Comparison of ENCODE assay signal across 21 cellular contexts in genomic region chr5:158054388-158055092, GRCh38.
DNase-seq lines count a peak whose midpoint lies in the region; ATAC-seq and TF ChIP-seq lines count a peak whose summit lies in the region.
"Had no signal": no experiment of that assay in that cellular context is flagged by ENCODE, and none has a peak within 500 bp of the region (broad histone marks: within the 10 kb centered on the region; RNA-seq: fewer than 3 reads in every experiment).

No MANE protein-coding gene starts in this region.

- no peaks in the 10 kb centered on the region for H3K36me3 ChIP-seq in GM23338 (ENCODE audit: insufficient read depth)
- no peaks in the 10 kb centered on the region for H3K36me3 ChIP-seq in RWPE2 (ENCODE audit: low read depth)
- H3K36me3 ChIP-seq: brain microvascular endothelial cell, gastroesophageal sphincter, left lung had no signal

- H3K27me3 Mint-ChIP-seq in GM23338 (ENCODE audit: insufficient read depth, low read depth, poor library complexity) = no peaks in the 10 kb centered on the region

- H3K79me2 ChIP-seq in GM23338 (replicated peaks; ENCODE audit: insufficient read depth) = no peaks in the 10 kb centered on the region

- no peaks in the 10 kb centered on the region for H3K27me3 ChIP-seq in GM23338 (ENCODE audit: insufficient read depth)
- no peaks in the 10 kb centered on the region for H3K27me3 ChIP-seq in RWPE2 (ENCODE audit: insufficient read depth, poor library complexity, severe bottlenecking)
- H3K27me3 ChIP-seq: brain microvascular endothelial cell, gastroesophageal sphincter, left lung had no signal

- H3K4me3 ChIP-seq in GM23338 (no peak overlapping the region), RWPE2 (ENCODE audit: severe bottlenecking) (no peak overlapping the region), fibroblast of the aortic adventitia (ENCODE audit: low read depth, low read length) (no peak overlapping the region), retinal pigment epithelial cell (ENCODE audit: low read length) (no peak overlapping the region)
- H3K4me3 ChIP-seq: gastroesophageal sphincter, left lung had no signal

- no peaks in the 10 kb centered on the region for H3K36me3 Mint-ChIP-seq in GM23338 (ENCODE audit: low read depth)
- H3K36me3 Mint-ChIP-seq: activated naive CD4-positive, alpha-beta T cell treated with anti-CD3 and anti-CD28 coated beads, Interleukin-2, amount 50 U/mL, for 72 hours had no signal

- no peak overlapping the region for H3K4me3 Mint-ChIP-seq in GM23338
- H3K4me3 Mint-ChIP-seq: activated CD8-positive, alpha-beta T cell treated with anti-CD3 and anti-CD28 coated beads, Interleukin-2, amount 10 ng/mL, durations not matched to agents 7 days and 5 days; activated T-cell treated with anti-CD3 and anti-CD28 coated beads, Interleukin-2, amount 50 U/mL, for 4 hours had no signal

- no peak for ATAC-seq in GM23338
- peak; percentile 54 for ATAC-seq in RWPE2 (ENCODE audit: low read depth)
- ATAC-seq in GM21786 (IDR thresholded peaks at IDR 0.05; ENCODE audit: unreplicated experiment) = no peak
- ATAC-seq: activated CD8-positive, alpha-beta T cell treated with anti-CD3 and anti-CD28 coated beads, Interleukin-2, amount 10 ng/mL, durations not matched to agents 7 days and 5 days; activated naive CD4-positive, alpha-beta T cell treated with anti-CD3 and anti-CD28 coated beads, Interleukin-2, amount 50 U/mL, for 72 hours; activated T-cell treated with anti-CD3 and anti-CD28 coated beads, Interleukin-2, amount 50 U/mL, for 4 hours; gastroesophageal sphincter; left lung; Right ventricle myocardium inferior had no signal

- no peaks in the 10 kb centered on the region for H3K9me2 ChIP-seq in GM23338 (ENCODE audit: insufficient read depth)

- H3K27ac Mint-ChIP-seq in GM23338 = no peak overlapping the region
- H3K27ac Mint-ChIP-seq: activated CD8-positive, alpha-beta T cell treated with anti-CD3 and anti-CD28 coated beads, Interleukin-2, amount 10 ng/mL, durations not matched to agents 7 days and 5 days had no signal

- H3K4me1 Mint-ChIP-seq in GM23338 = peaks cover 5% of the 10 kb centered on the region

- H3F3A ChIP-seq in GM23338 (replicated peaks; ENCODE audit: low read depth) = no peaks in the 10 kb centered on the region

- no peaks in the 10 kb centered on the region for H3K9me3 Mint-ChIP-seq in GM23338
- H3K9me3 Mint-ChIP-seq: activated naive CD4-positive, alpha-beta T cell treated with anti-CD3 and anti-CD28 coated beads, Interleukin-2, amount 50 U/mL, for 72 hours; activated T-cell treated with anti-CD3 and anti-CD28 coated beads, Interleukin-2, amount 50 U/mL, for 4 hours had no signal

- DNase-seq in GM23338 (ENCODE audit: low spot score) = no peak
- no peak for DNase-seq in RWPE2 (ENCODE audit: low spot score)
- DNase-seq in fibroblast of the aortic adventitia (ENCODE audit: low read depth) = peak; percentile 62
- DNase-seq in retinal pigment epithelial cell (ENCODE audit: low read depth) = peak; percentile 63
- no peak for DNase-seq in activated CD4-positive, CD25-positive, alpha-beta regulatory T cell (lab: John Stamatoyannopoulos, UW)
- DNase-seq in NCI-H1694 treated with DMSO at 0.1 percent for 48 hours (lab: John Stamatoyannopoulos, UW) = no peak
- DNase-seq: activated CD8-positive, alpha-beta T cell treated with anti-CD3 and anti-CD28 coated beads, Interleukin-2, amount 10 ng/mL, durations not matched to agents 7 days and 5 days; activated T-cell treated with anti-CD3 and anti-CD28 coated beads, Interleukin-2, amount 50 U/mL, for 4 hours; brain microvascular endothelial cell; Caco-2; cortex of kidney; GDM1; left lung; NCI-H345; nucleus accumbens; stimulated activated CD4-positive, alpha-beta T cell treated with anti-CD3 and anti-CD28 coated beads, Interleukin-4, amount 100 ng/mL, for 1 hour; T-helper 1 cell had no signal

- H3K4me1 ChIP-seq in GM23338 (ENCODE audit: insufficient read depth) = no peaks in the 10 kb centered on the region
- H3K4me1 ChIP-seq in RWPE2 (ENCODE audit: insufficient read depth, poor library complexity, severe bottlenecking) = peaks cover 77% of the 10 kb centered on the region
- H3K4me1 ChIP-seq: Caco-2 had no signal

- H3K27ac ChIP-seq in GM23338 (ENCODE audit: low read depth) (no peak overlapping the region), RWPE2 (ENCODE audit: poor library complexity, severe bottlenecking) (peak overlapping the region; percentile 81)
- H3K27ac ChIP-seq: brain microvascular endothelial cell, gastroesophageal sphincter, left lung had no signal

- 0 out of 2 replicates have a peak overlapping the region, but pooled peaks have one; percentile 43 for H2AFZ ChIP-seq in GM23338

- no peaks in the 10 kb centered on the region for H4K20me1 ChIP-seq in GM23338 (replicated peaks; ENCODE audit: insufficient read depth)

- H3K9me3 ChIP-seq in RWPE2 (ENCODE audit: severe bottlenecking) = no peaks in the 10 kb centered on the region
- H3K9me3 ChIP-seq: Caco-2, gastroesophageal sphincter, left lung had no signal

- no peak overlapping the region for H3K4me2 ChIP-seq in GM23338

- TF ChIP-seq CTCF in GM23338 (conservative IDR thresholded peaks at IDR 0.05; ENCODE audit: low read depth in 2 of 2) (no peak), RWPE2 (IDR thresholded peaks at IDR 0.05; ENCODE audit: poor library complexity, severe bottlenecking) (no peak), fibroblast of the aortic adventitia (IDR thresholded peaks at IDR 0.05; ENCODE audit: insufficient read depth, low read length) (no peak), retinal pigment epithelial cell (conservative IDR thresholded peaks at IDR 0.05; ENCODE audit: low read depth, low read length) (no peak)

TF ChIP-seq in GM23338, 12 proteins besides CTCF, POLR2A, EP300 and RAD21 (continues in another document):
- TF ChIP-seq NANOG (IDR thresholded peaks at IDR 0.05; ENCODE audit: borderline replicate concordance) (no peak), STAT1 (IDR thresholded peaks at IDR 0.05; ENCODE audit: unreplicated experiment) (no peak), JUNB (IDR thresholded peaks at IDR 0.05; ENCODE audit: unreplicated experiment) (no peak), ZNF462 (CRISPR knock-in tag; IDR thresholded peaks at IDR 0.05) (no peak), POLR2AphosphoS5 (IDR thresholded peaks at IDR 0.05; ENCODE audit: low read depth) (no peak)

Comparison
In these comparisons a context has a peak if more than half of its experiments do, and no peak if none do; other contexts are left out.
1. DNase-seq: peak in fibroblast of the aortic adventitia (single experiment) and retinal pigment epithelial cell (single experiment); none in GM23338 (single experiment), RWPE2 (single experiment), activated CD4-positive, CD25-positive, alpha-beta regulatory T cell (0 of 4) and NCI-H1694 treated with DMSO at 0.1 percent for 48 hours (single experiment).